17 cellular contexts compared by ENCODE assay signal in genomic region chr16:7688811-7689210, GRCh38.
"Had no signal": no experiment of that assay in that cellular context is flagged by ENCODE, and none has a peak within 500 bp of the region (broad histone marks: within the 10 kb centered on the region; RNA-seq: fewer than 3 reads in every experiment).

No MANE protein-coding gene starts in this region.

- DNase-seq: KBM-7, MG63, NCI-H1092 treated with DMSO at 0.1 percent for 48 hours, NCI-H1436 treated with DMSO at 0.1 percent for 48 hours, NCI-H1694, NCI-H187 treated with DMSO at 0.1 percent for 48 hours, NCI-H2029 treated with DMSO at 0.1 percent for 48 hours, NCI-H2171 treated with DMSO at 0.1 percent for 48 hours, NCI-H345, NCI-H446 treated with DMSO at 0.1 percent for 48 hours, NCI-H510A treated with DMSO at 0.1 percent for 48 hours, NCI-H526, NCI-H82, RPMI8226, SHP77 treated with DMSO at 0.1 percent for 48 hours, SJCRH30 had no signal

- H3K27ac ChIP-seq: SJCRH30 had no signal

- ATAC-seq: SK-N-SH treated with all-trans-retinoic acid at 6 μM for 48 hours had no signal
